In the genomic region with DNA sequence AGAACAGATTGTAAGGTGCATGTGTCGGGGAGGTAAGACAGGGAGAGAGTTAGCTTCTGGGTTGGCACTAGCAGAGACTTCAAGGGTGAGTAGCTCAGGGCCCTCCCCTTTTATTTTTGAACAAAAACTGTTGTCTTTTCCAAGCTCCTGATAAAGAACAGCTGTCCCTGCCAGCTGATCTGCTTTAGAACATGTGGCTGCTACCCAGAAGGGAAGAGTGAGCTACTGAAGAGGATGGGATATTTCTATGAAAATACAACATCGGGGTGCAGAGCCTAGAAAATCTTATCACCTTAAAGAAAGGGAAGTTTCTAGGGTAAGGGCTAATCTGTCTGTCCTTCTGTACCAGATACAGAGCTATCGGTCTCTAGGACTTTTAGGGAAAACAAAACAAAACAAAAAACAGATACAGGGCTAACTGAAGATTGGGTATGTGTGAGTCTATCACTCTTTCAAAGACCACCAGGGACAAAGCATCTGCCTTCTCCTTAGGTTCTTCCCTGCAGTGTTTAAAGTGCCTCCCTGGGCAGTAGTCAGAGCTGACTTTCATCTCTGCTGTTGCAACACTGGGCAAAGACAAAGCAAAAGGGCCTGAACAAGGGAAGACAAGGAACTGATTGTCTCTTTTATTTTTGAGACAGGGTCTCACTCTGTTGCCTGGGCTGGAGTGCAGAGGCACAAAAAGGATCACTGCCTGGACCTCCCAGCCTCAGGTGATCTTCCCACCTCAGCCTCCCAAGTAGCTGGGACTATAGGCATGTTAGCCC, we compare ENCODE assay signal across 12 cellular contexts. TPM values are rescaled to one million over a fixed set of nuclear protein-coding genes. Genes with fewer than 3 reads are reported as not detected.
DNase-seq lines count a peak whose midpoint lies in the region; ATAC-seq, FAIRE-seq and TF ChIP-seq lines count a peak whose summit lies in the region.
"Had no signal": no experiment of that assay in that cellular context is flagged by ENCODE, and none has a peak within 500 bp of the region (broad histone marks: within the 10 kb centered on the region; RNA-seq: fewer than 3 reads in every experiment).

No MANE protein-coding gene starts in this region.

- peak overlapping the region; percentile 38; the same call in 1 of the 2 replicates for H3K18ac ChIP-seq in IMR-90 (ENCODE audit: low read depth, low read length)

- H3K9ac ChIP-seq in IMR-90 (ENCODE audit: low read depth, low read length) (no peak overlapping the region; the same call in 1 of the 2 replicates), GM12878 (ENCODE audit: control insufficient read depth, insufficient read depth, low read length) (no peak overlapping the region)
- H3K9ac ChIP-seq: KMS-11 had no signal

- no peak overlapping the region for H3K4me3 ChIP-seq in IMR-90 (ENCODE audit: insufficient read depth, low read depth, low read length)
- H3K4me3 ChIP-seq in GM12878, result no peak overlapping the region
- no peak overlapping the region for H3K4me3 ChIP-seq in stomach
- no peak overlapping the region for H3K4me3 ChIP-seq in HAP-1
- H3K4me3 ChIP-seq: mucosa of descending colon, SJSA1 had no signal

- H2BK120ac ChIP-seq in IMR-90 (ENCODE audit: low read depth, low read length), result peak overlapping the region; percentile 12; the same call in 1 of the 2 replicates

- no CpG with 5 or more reads among the region's 3 CpGs for WGBS in IMR-90 (ENCODE audit: extremely low coverage in 2 of 2, insufficient read length in 1 of 2), 2 experiments
- 95% methylated on average over 3 of the region's 3 CpGs for WGBS in GM12878 (ENCODE audit: insufficient coverage, insufficient replicate concordance, low lambda C conversion rate, missing lambda C conversion rate)
- 61 to 77% (median 71%) methylated on average over 3 of the region's 3 CpGs for WGBS in stomach, 5 donors

- no peak overlapping the region for H3K23ac ChIP-seq in IMR-90 (ENCODE audit: low read depth, low read length)

- POLR2A ChIA-PET in IMR-90 (lab: Charles Lee; ENCODE audit: unreplicated experiment) (interaction anchor here (0.6 to 0.9 kb wide), 2 partner anchors 144 to 186 kb away, joined by 3 to 7 read pairs; no protein-coding TSS in a partner anchor), GM12878 (lab: Charles Lee) (interaction anchor here (0.5 to 1.8 kb wide), 5 partner anchors 10 to 196 kb away, joined by 3 to 6 read pairs (median 4); partner anchors contain the start of genes FAM222B, FLOT2 and PROCA1)

- peak overlapping the region; percentile 54; the same call in 1 of the 2 replicates for H4K5ac ChIP-seq in IMR-90 (ENCODE audit: low read depth, low read length)

- no peak for FAIRE-seq in GM12878 (lab: Jason Lieb, UNC)

- H3K9me3 ChIP-seq in IMR-90 (ENCODE audit: control insufficient read depth, insufficient read depth, low read length), result no peaks in the 10 kb centered on the region
- H3K9me3 ChIP-seq in GM12878 (replicated peaks; ENCODE audit: control insufficient read depth, insufficient read depth, low read length), result no peaks in the 10 kb centered on the region
- no peaks in the 10 kb centered on the region for H3K9me3 ChIP-seq in stomach
- no peaks in the 10 kb centered on the region for H3K9me3 ChIP-seq in HAP-1
- H3K9me3 ChIP-seq: mucosa of descending colon, SJSA1 had no signal

- peaks cover 13% of the 10 kb centered on the region for H3K9me1 ChIP-seq in IMR-90 (ENCODE audit: insufficient read depth, low read length)

- no peak for TF ChIP-seq POLR2A in IMR-90 (IDR thresholded peaks at IDR 0.05; ENCODE audit: low read depth, low read length)
- TF ChIP-seq POLR2A in GM12878 (IDR thresholded peaks at IDR 0.05; ENCODE audit: low read depth, low read length), result no peak
- TF ChIP-seq POLR2A in stomach (IDR thresholded peaks at IDR 0.05), result no peak

- BruUV-seq in IMR-90 (replicated peaks; lab: Mats Ljungman, UMichigan), result no TSS peak
- TSS peak; percentile 13 for BruUV-seq in GM12878 (replicated peaks; lab: Mats Ljungman, UMichigan)

- H3K79me1 ChIP-seq in IMR-90 (ENCODE audit: low read depth in 1 of 2, low read length in 2 of 2), result peaks cover 11 to 44% of the 10 kb centered on the region in 2 experiments; a peak in 3 of 4 replicates

- H3K4me2 ChIP-seq in IMR-90 (ENCODE audit: low read depth, low read length) (no peak overlapping the region; the same call in 1 of the 2 replicates), GM12878 (ENCODE audit: control insufficient read depth, insufficient read depth) (no peak overlapping the region)
- H3K4me2 ChIP-seq: KMS-11 had no signal

- intact Hi-C loops in IMR-90 (cut with micrococcal nuclease), result loop anchor here (5.0 kb wide), 1 partner anchor 39 kb away; no protein-coding TSS in a partner anchor
- intact Hi-C loops in GM12878 (cut with micrococcal nuclease; ENCODE audit: unreplicated experiment), result no loop called here
- intact Hi-C loops in stomach (cut with DNase I; ENCODE audit: low total_unique reads), result no loop called here

- TF ChIP-seq EP300 in GM12878 (IDR thresholded peaks at IDR 0.05; ENCODE audit: borderline replicate concordance in 1 of 2, control insufficient read depth in 1 of 2, low read depth in 2 of 2, low read length in 2 of 2), result no peak
- TF ChIP-seq EP300 in stomach (IDR thresholded peaks at IDR 0.05), result no peak

- in situ Hi-C loops in IMR-90 (cut with MboI; ENCODE audit: low sequenced_read_pairs) (no loop called here), GM12878 (cut with MboI) (no loop called here), HAP-1 (cut with MboI; ENCODE audit: low sequenced_read_pairs) (no loop called here)

- peak; percentile 41 for DNase-seq in IMR-90
- no peak for DNase-seq in GM12878 (ENCODE audit: low read depth, low spot score)
- no peak for DNase-seq in stomach
- DNase-seq in A172 (ENCODE audit: low spot score), result no peak
- no peak for DNase-seq in central memory CD4-positive, alpha-beta T cell
- DNase-seq in HAP-1 (ENCODE audit: low spot score in 2 of 2), result no peak
- DNase-seq: DMS153 had no signal

- H3K79me2 ChIP-seq in GM12878 (ENCODE audit: control insufficient read depth, insufficient read depth, low read length), result no peaks in the 10 kb centered on the region

- H3K14ac ChIP-seq in IMR-90 (replicated peaks; ENCODE audit: low read depth, low read length), result peak overlapping the region; percentile 18; the same call in 1 of the 2 replicates

- no peak overlapping the region; the same call in 2 of the 3 replicates for H2BK15ac ChIP-seq in IMR-90 (ENCODE audit: low read depth, low read length)

- H3K36me3 ChIP-seq in IMR-90 (ENCODE audit: control insufficient read depth, insufficient read depth, low read length) (peaks cover 61% of the 10 kb centered on the region), GM12878 (ENCODE audit: control insufficient read depth in 2 of 2, insufficient read depth in 2 of 2, low read length in 1 of 2) (peaks cover 34 to 46% of the 10 kb centered on the region in 2 experiments), stomach (peaks cover 63 to 76% (median 74%) of the 10 kb centered on the region in 4 donors), HAP-1 (replicated peaks) (peaks cover 72% of the 10 kb centered on the region)

- peaks cover 47% of the 10 kb centered on the region; the same call in 1 of the 2 replicates for H4K20me1 ChIP-seq in IMR-90 (ENCODE audit: insufficient read depth, low read length)
- H4K20me1 ChIP-seq in GM12878 (ENCODE audit: control insufficient read depth, insufficient read depth), result no peaks in the 10 kb centered on the region

- SMC1A ChIA-PET in GM12878 (lab: Charles Lee; ENCODE audit: uncharacterized antibody, unreplicated experiment), result interaction anchor here (0.6 to 3.2 kb wide), 6 partner anchors 10 to 282 kb away, joined by 3 to 22 read pairs (median 4); partner anchors contain the start of genes FAM222B and FLOT2

- H3K27ac ChIP-seq in IMR-90 (ENCODE audit: insufficient read depth, low read length) (peak overlapping the region; percentile 87; the same call in 1 of the 2 replicates), GM12878 (ENCODE audit: control insufficient read depth, insufficient read depth) (no peak overlapping the region), layer of hippocampus (ENCODE audit: low read depth, low read length) (peak overlapping the region; percentile 27), stomach (peak overlapping the region in 4 of 5 donors; percentile 74 to 83 (median 78))
- H3K27ac ChIP-seq: KMS-11, SJSA1 had no signal

- ATAC-seq in IMR-90 (ENCODE audit: low read depth), result peak; percentile 5; the same call in 1 of the 2 replicates
- no peak for ATAC-seq in GM12878
- no peak for ATAC-seq in GM18873 (IDR thresholded peaks at IDR 0.05; ENCODE audit: low FRiP score, unreplicated experiment)

- peak overlapping the region; percentile 6 for H2BK5ac ChIP-seq in IMR-90 (ENCODE audit: low read depth, low read length, poor library complexity, severe bottlenecking)

- dilution Hi-C loops in IMR-90 (cut with HindIII; ENCODE audit: low sequenced_read_pairs, unreplicated experiment), result no loop called here

- no peak for TF ChIP-seq CTCF in IMR-90 (conservative IDR thresholded peaks at IDR 0.05; ENCODE audit: low read depth, low read length)
- no peak for TF ChIP-seq CTCF in GM12878 (IDR thresholded peaks at IDR 0.05 in 2 of 3, conservative IDR thresholded peaks at IDR 0.05 in 1 of 3; ENCODE audit: control insufficient read depth in 2 of 3, extremely low read depth in 1 of 3, insufficient read depth in 1 of 3, low read depth in 3 of 3, low read length in 3 of 3)
- TF ChIP-seq CTCF in stomach (IDR thresholded peaks at IDR 0.05), result no peak

- H3K4ac ChIP-seq in IMR-90 (ENCODE audit: low read depth, low read length), result peak overlapping the region; percentile 22; the same call in 1 of the 2 replicates

- H4K8ac ChIP-seq in IMR-90 (ENCODE audit: low read depth in 2 of 2, low read length in 2 of 2), result no peak overlapping the region; a peak in 1 of 4 replicates

- H2BK20ac ChIP-seq in IMR-90 (ENCODE audit: low read depth, low read length), result no peak overlapping the region; the same call in 1 of the 2 replicates

- H3K27me3 ChIP-seq in IMR-90 (ENCODE audit: control insufficient read depth, insufficient read depth, low read length), result no peaks in the 10 kb centered on the region
- no peaks in the 10 kb centered on the region for H3K27me3 ChIP-seq in GM12878 (replicated peaks in 1 of 2; ENCODE audit: control insufficient read depth in 2 of 2, insufficient read depth in 2 of 2, low read length in 1 of 2)
- H3K27me3 ChIP-seq in layer of hippocampus (ENCODE audit: control insufficient read depth, insufficient read depth, low read length), result no peaks in the 10 kb centered on the region
- no peaks in the 10 kb centered on the region for H3K27me3 ChIP-seq in stomach
- no peaks in the 10 kb centered on the region for H3K27me3 ChIP-seq in HAP-1 (ENCODE audit: low read depth)
- H3K27me3 ChIP-seq: SJSA1 had no signal

- H2AFZ ChIP-seq in IMR-90 (replicated peaks; ENCODE audit: low read length, poor library complexity) (no peak overlapping the region), GM12878 (ENCODE audit: control insufficient read depth, low read depth, low read length) (no peak overlapping the region)

- H2AK5ac ChIP-seq in IMR-90 (ENCODE audit: low read depth, low read length), result peak overlapping the region; percentile 61; the same call in 1 of the 2 replicates

- TF ChIP-seq RAD21 in IMR-90 (IDR thresholded peaks at IDR 0.05; ENCODE audit: low read length), result no peak
- no peak for TF ChIP-seq RAD21 in GM12878 (IDR thresholded peaks at IDR 0.05; ENCODE audit: insufficient read depth, low read depth, low read length)

- H4K91ac ChIP-seq in IMR-90 (ENCODE audit: insufficient read depth, low read depth, low read length), result no peak overlapping the region

- H3K4me1 ChIP-seq in IMR-90 (ENCODE audit: control insufficient read depth, insufficient read depth, low read length) (peaks cover 20% of the 10 kb centered on the region), GM12878 (ENCODE audit: control insufficient read depth, insufficient read depth, low read length) (0 out of 2 replicates have a peak, but pooled peaks cover 2% of the 10 kb centered on the region), stomach (peaks cover 31 to 66% (median 47%) of the 10 kb centered on the region in 4 donors), HAP-1 (peaks cover 9% of the 10 kb centered on the region)

- CTCF ChIA-PET in IMR-90 (lab: Yijun Ruan, JAX) (interaction anchor here (1.0 to 2.7 kb wide), 5 partner anchors 9 to 181 kb away, joined by 3 to 15 read pairs (median 3); partner anchors contain the start of gene TLCD1), GM12878 (lab: Yijun Ruan, JAX) (interaction anchor here (0.9 to 17.3 kb wide), 7 partner anchors 9 to 181 kb away, joined by 3 to 175 read pairs (median 6); no protein-coding TSS in a partner anchor)

- no peak overlapping the region for H3K56ac ChIP-seq in IMR-90 (ENCODE audit: extremely low read depth, insufficient read depth, low read length)

- RAD21 ChIA-PET in GM12878 (lab: Charles Lee; ENCODE audit: unreplicated experiment), result interaction anchor here (0.7 to 5.7 kb wide), 4 partner anchors 59 to 181 kb away, joined by 4 to 23 read pairs (median 5); no protein-coding TSS in a partner anchor

- peak overlapping the region; percentile 0 for H2AK9ac ChIP-seq in IMR-90 (replicated peaks; ENCODE audit: low read depth, low read length, poor library complexity)

RNA-seq across cellular contexts. Expression of gene DHRS13, which starts 5.0 kb away (rescaled TPM):
- 2.7 and 2.8 TPM in 2 replicates for total RNA-seq in IMR-90 (2012; rRNA removed)
- polyA plus RNA-seq in IMR-90 (2012; rRNA removed), result 3.9 and 4.1 TPM in 2 replicates
- 3.7 and 5.3 TPM in 2 replicates for polyA plus RNA-seq in IMR-90 (2012; cell fraction: cytosol; rRNA removed)
- 3.0 and 3.2 TPM in 2 replicates for polyA plus RNA-seq in IMR-90 (2012; cell fraction: nucleus; rRNA removed; ENCODE audit: low replicate concordance)
- 66.0 and 68.2 TPM in 2 replicates for total RNA-seq in GM12878 (2013; cell fraction: nucleolus; rRNA removed)
- 35.3 and 37.1 TPM in 2 replicates for total RNA-seq in GM12878 (2014; rRNA removed)
- 23.7 and 24.2 TPM in 2 replicates for total RNA-seq in GM12878 (2014; rRNA removed; fragmentation: Illumina TruSeq; extraction: Trizol)
- total RNA-seq in GM12878 (2021), result 27.6 and 31.3 TPM in 2 replicates
- polyA plus RNA-seq in GM12878 (2011; ENCODE audit: low read depth), result 3.0 TPM
- 50.6 and 55.2 TPM in 2 replicates for polyA plus RNA-seq in GM12878 (2011; rRNA removed)
- 70.4 and 81.7 TPM in 2 replicates for polyA plus RNA-seq in GM12878 (2011; cell fraction: cytosol; rRNA removed)
- polyA plus RNA-seq in GM12878 (2011; cell fraction: nucleus; rRNA removed), result 47.5 and 49.0 TPM in 2 replicates
- 7.6 and 12.3 TPM in 2 replicates for polyA plus RNA-seq in GM12878 (2012)
- polyA plus RNA-seq in GM12878 (2014; fragmentation: Illumina TruSeq; extraction: Trizol), result 17.7 and 19.6 TPM in 2 replicates
- polyA plus RNA-seq in GM12878 (2014; fragmentation: Nextera tagmentation; extraction: Ambion mirVana), result under 1 TPM in 1 of 2 experiments, not detected in 1; 0.18 TPM
- polyA plus RNA-seq in GM12878 (2014; rRNA removed), result 37.7 and 38.8 TPM in 2 replicates
- polyA plus RNA-seq in GM12878 (2016; fragmentation: Nextera tagmentation; extraction: Ambion mirVana), result 10 to 100 TPM; 28.7 to 35.5 TPM
- 39.0 and 44.2 TPM in 2 replicates for polyA minus RNA-seq in GM12878 (2011; rRNA and poly(A)+ RNA removed)
- polyA minus RNA-seq in GM12878 (2011; cell fraction: cytosol; rRNA and poly(A)+ RNA removed), result 14.3 and 16.6 TPM in 2 replicates
- polyA minus RNA-seq in GM12878 (2011; cell fraction: nucleus; rRNA and poly(A)+ RNA removed), result 16.2 and 21.1 TPM in 2 replicates
- 10 to 100 TPM in 2 of 5 donors, 1 to 10 TPM in 2, not detected in 1; 6.4 to 33.5 (median 9.3) TPM for total RNA-seq in stomach
- 10 to 100 TPM in 1 of 3 donors, 1 to 10 TPM in 2; 4.4 to 13.4 (median 6.0) TPM for polyA plus RNA-seq in stomach
- 12.7 and 13.9 TPM in 2 replicates for total RNA-seq in A172 (2014; rRNA removed; shearing (Covaris generic))

RNA-seq across cellular contexts. Expression of gene FLOT2, which starts 10.4 kb away (rescaled TPM):
- 19.7 and 31.1 TPM in 2 replicates for total RNA-seq in IMR-90 (2012; rRNA removed)
- 60.1 and 67.9 TPM in 2 replicates for polyA plus RNA-seq in IMR-90 (2012; rRNA removed)
- polyA plus RNA-seq in IMR-90 (2012; cell fraction: cytosol; rRNA removed), result 52.9 and 71.4 TPM in 2 replicates
- polyA plus RNA-seq in IMR-90 (2012; cell fraction: nucleus; rRNA removed; ENCODE audit: low replicate concordance), result 61.2 and 61.8 TPM in 2 replicates
- total RNA-seq in GM12878 (2013; cell fraction: nucleolus; rRNA removed), result 29.2 and 39.1 TPM in 2 replicates
- 79.0 and 79.6 TPM in 2 replicates for total RNA-seq in GM12878 (2014; rRNA removed)
- 72.0 and 72.5 TPM in 2 replicates for total RNA-seq in GM12878 (2014; rRNA removed; fragmentation: Illumina TruSeq; extraction: Trizol)
- total RNA-seq in GM12878 (2021), result 291 and 302 TPM in 2 replicates
- 30.4 TPM for polyA plus RNA-seq in GM12878 (2011; ENCODE audit: low read depth)
- polyA plus RNA-seq in GM12878 (2011; rRNA removed), result 90.1 and 150 TPM in 2 replicates
- polyA plus RNA-seq in GM12878 (2011; cell fraction: cytosol; rRNA removed), result 162 and 176 TPM in 2 replicates
- polyA plus RNA-seq in GM12878 (2011; cell fraction: nucleus; rRNA removed), result 153 and 169 TPM in 2 replicates
- polyA plus RNA-seq in GM12878 (2012), result 59.9 and 65.4 TPM in 2 replicates
- 75.3 and 147 TPM in 2 replicates for polyA plus RNA-seq in GM12878 (2014; fragmentation: Illumina TruSeq; extraction: Trizol)
- polyA plus RNA-seq in GM12878 (2014; fragmentation: Nextera tagmentation; extraction: Ambion mirVana), result 100 to 1,000 TPM in 1 of 2 experiments, 10 to 100 TPM in 1; 56.8 to 121 TPM
- polyA plus RNA-seq in GM12878 (2014; rRNA removed), result 150 and 154 TPM in 2 replicates
- 100 to 1,000 TPM; 237 to 251 TPM for polyA plus RNA-seq in GM12878 (2016; fragmentation: Nextera tagmentation; extraction: Ambion mirVana)
- 172 and 176 TPM in 2 replicates for polyA minus RNA-seq in GM12878 (2011; rRNA and poly(A)+ RNA removed)
- polyA minus RNA-seq in GM12878 (2011; cell fraction: cytosol; rRNA and poly(A)+ RNA removed), result 71.6 and 96.9 TPM in 2 replicates
- polyA minus RNA-seq in GM12878 (2011; cell fraction: nucleus; rRNA and poly(A)+ RNA removed), result 19.0 and 28.4 TPM in 2 replicates
- 10 to 100 TPM; 19.5 to 80.5 (median 42.4) TPM for total RNA-seq in stomach
- polyA plus RNA-seq in stomach, result 10 to 100 TPM; 32.1 to 43.2 (median 37.0) TPM
- total RNA-seq in A172 (2014; rRNA removed; shearing (Covaris generic)), result 43.9 and 45.5 TPM in 2 replicates

RNA-seq across cellular contexts. Expression of gene PHF12, which starts 43.4 kb away (rescaled TPM):
- total RNA-seq in IMR-90 (2012; rRNA removed) (25.6 and 26.7 TPM in 2 replicates), GM12878 (2014; rRNA removed) (28.6 and 30.1 TPM in 2 replicates), GM12878 (2014; rRNA removed; fragmentation: Illumina TruSeq; extraction: Trizol) (15.9 and 18.1 TPM in 2 replicates), GM12878 (2021) (43.9 and 44.2 TPM in 2 replicates), stomach (100 to 1,000 TPM in 1 of 5 donors, 10 to 100 TPM in 4; 23.2 to 206 (median 48.5) TPM)
- polyA plus RNA-seq in IMR-90 (2012; rRNA removed) (24.4 and 28.9 TPM in 2 replicates), GM12878 (2011; rRNA removed) (8.6 and 22.6 TPM in 2 replicates), GM12878 (2014; fragmentation: Illumina TruSeq; extraction: Trizol) (24.7 and 27.8 TPM in 2 replicates), GM12878 (2014; fragmentation: Nextera tagmentation; extraction: Ambion mirVana) (1 to 10 TPM; 1.3 to 2.3 TPM), GM12878 (2014; rRNA removed) (33.5 and 39.8 TPM in 2 replicates), GM12878 (2016; fragmentation: Nextera tagmentation; extraction: Ambion mirVana) (10 to 100 TPM; 10.6 to 15.3 TPM), stomach (1 to 10 TPM; 8.3 to 9.8 (median 8.6) TPM)
- polyA plus RNA-seq in IMR-90 (2012; cell fraction: cytosol; rRNA removed), result 27.1 and 31.6 TPM in 2 replicates
- 46.7 and 79.8 TPM in 2 replicates for polyA plus RNA-seq in IMR-90 (2012; cell fraction: nucleus; rRNA removed; ENCODE audit: low replicate concordance)
- 61.5 and 63.1 TPM in 2 replicates for total RNA-seq in GM12878 (2013; cell fraction: nucleolus; rRNA removed)
- 9.3 TPM for polyA plus RNA-seq in GM12878 (2011; ENCODE audit: low read depth)
- polyA plus RNA-seq in GM12878 (2011; cell fraction: cytosol; rRNA removed), result 22.1 and 28.1 TPM in 2 replicates
- 65.0 and 92.9 TPM in 2 replicates for polyA plus RNA-seq in GM12878 (2011; cell fraction: nucleus; rRNA removed)
- polyA plus RNA-seq in GM12878 (2012), result 24.0 and 34.6 TPM in 2 replicates
- 23.6 and 28.7 TPM in 2 replicates for polyA minus RNA-seq in GM12878 (2011; rRNA and poly(A)+ RNA removed)
- 14.8 and 15.6 TPM in 2 replicates for polyA minus RNA-seq in GM12878 (2011; cell fraction: cytosol; rRNA and poly(A)+ RNA removed)
- 20.8 and 40.7 TPM in 2 replicates for polyA minus RNA-seq in GM12878 (2011; cell fraction: nucleus; rRNA and poly(A)+ RNA removed)
- 16.0 and 22.3 TPM in 2 replicates for total RNA-seq in A172 (2014; rRNA removed; shearing (Covaris generic))

RNA-seq across cellular contexts. Expression of gene ERAL1, which starts 53.1 kb away (rescaled TPM):
- 25.8 and 34.1 TPM in 2 replicates for total RNA-seq in IMR-90 (2012; rRNA removed)
- 62.3 and 71.3 TPM in 2 replicates for polyA plus RNA-seq in IMR-90 (2012; rRNA removed)
- polyA plus RNA-seq in IMR-90 (2012; cell fraction: cytosol; rRNA removed), result 66.0 and 115 TPM in 2 replicates
- 53.6 and 107 TPM in 2 replicates for polyA plus RNA-seq in IMR-90 (2012; cell fraction: nucleus; rRNA removed; ENCODE audit: low replicate concordance)
- 24.0 and 26.2 TPM in 2 replicates for total RNA-seq in GM12878 (2013; cell fraction: nucleolus; rRNA removed)
- total RNA-seq in GM12878 (2014; rRNA removed), result 57.1 and 61.2 TPM in 2 replicates
- 24.6 and 27.7 TPM in 2 replicates for total RNA-seq in GM12878 (2014; rRNA removed; fragmentation: Illumina TruSeq; extraction: Trizol)
- 66.7 and 67.8 TPM in 2 replicates for total RNA-seq in GM12878 (2021)
- polyA plus RNA-seq in GM12878 (2011; ENCODE audit: low read depth), result 45.6 TPM
- polyA plus RNA-seq in GM12878 (2011; rRNA removed), result 60.2 and 104 TPM in 2 replicates
- polyA plus RNA-seq in GM12878 (2011; cell fraction: cytosol; rRNA removed), result 159 TPM in 2 replicates
- 102 and 131 TPM in 2 replicates for polyA plus RNA-seq in GM12878 (2011; cell fraction: nucleus; rRNA removed)
- polyA plus RNA-seq in GM12878 (2012), result 40.8 and 41.4 TPM in 2 replicates
- polyA plus RNA-seq in GM12878 (2014; fragmentation: Illumina TruSeq; extraction: Trizol), result 96.5 and 101 TPM in 2 replicates
- 100 to 1,000 TPM; 165 to 175 TPM for polyA plus RNA-seq in GM12878 (2014; fragmentation: Nextera tagmentation; extraction: Ambion mirVana)
- polyA plus RNA-seq in GM12878 (2014; rRNA removed), result 99.5 and 103 TPM in 2 replicates
- 100 to 1,000 TPM; 114 to 132 TPM for polyA plus RNA-seq in GM12878 (2016; fragmentation: Nextera tagmentation; extraction: Ambion mirVana)
- 89.3 and 130 TPM in 2 replicates for polyA minus RNA-seq in GM12878 (2011; rRNA and poly(A)+ RNA removed)
- polyA minus RNA-seq in GM12878 (2011; cell fraction: cytosol; rRNA and poly(A)+ RNA removed), result 30.7 and 43.2 TPM in 2 replicates
- 39.7 and 43.2 TPM in 2 replicates for polyA minus RNA-seq in GM12878 (2011; cell fraction: nucleus; rRNA and poly(A)+ RNA removed)
- total RNA-seq in stomach, result 10 to 100 TPM; 23.1 to 97.0 (median 60.0) TPM
- polyA plus RNA-seq in stomach, result 10 to 100 TPM; 36.7 to 50.3 (median 42.6) TPM
- total RNA-seq in A172 (2014; rRNA removed; shearing (Covaris generic)), result 45.1 and 66.6 TPM in 2 replicates
